In the genomic region with DNA sequence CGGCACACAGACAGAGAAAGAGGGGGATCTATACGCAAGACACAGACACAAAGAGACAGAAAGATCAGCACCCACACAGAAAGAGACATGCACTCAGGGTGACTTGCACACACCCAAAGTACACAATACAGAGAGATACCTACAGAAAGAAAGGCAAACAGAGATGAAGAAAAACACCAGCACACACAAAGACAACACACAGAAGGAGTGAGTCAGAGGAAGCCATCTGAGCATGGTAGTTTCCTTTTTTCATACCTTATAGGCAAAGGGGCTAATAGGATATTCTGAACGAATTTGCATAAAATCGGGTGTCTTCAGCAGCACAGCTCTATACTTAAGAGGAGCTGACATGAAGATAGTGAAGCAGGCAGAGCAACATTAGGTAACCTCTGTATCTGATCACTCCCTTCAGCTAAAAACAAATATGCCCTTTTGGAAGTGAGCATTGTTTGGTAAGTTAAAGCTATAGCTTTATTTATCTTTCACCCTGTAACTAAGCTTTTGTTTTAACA, we compare ENCODE assay signal across 8 cellular contexts.
DNase-seq lines count a peak whose midpoint lies in the region; ATAC-seq and TF ChIP-seq lines count a peak whose summit lies in the region.

No MANE protein-coding gene starts in this region.

- H3K9me3 ChIP-seq in prostate gland, result no peaks in the 10 kb centered on the region
- no peaks in the 10 kb centered on the region for H3K9me3 ChIP-seq in SJCRH30 (replicated peaks)

- no peak for TF ChIP-seq POLR2A in prostate gland (IDR thresholded peaks at IDR 0.05)

- H3K27ac ChIP-seq in prostate gland (peak overlapping the region; percentile 51 to 61), SJCRH30 (no peak overlapping the region)

- no peaks in the 10 kb centered on the region for H3K27me3 Mint-ChIP-seq in CD14-positive monocyte (ENCODE audit: low read depth in 3 of 3)

- intact Hi-C loops in prostate gland (cut with DNase I) (no loop called here), CD14-positive monocyte (cut with micrococcal nuclease) (no loop called here)

- H3K36me3 Mint-ChIP-seq in CD14-positive monocyte, result peaks cover 11 to 22% of the 10 kb centered on the region in 2 donors

- H3K4me3 Mint-ChIP-seq in CD14-positive monocyte, result no peak overlapping the region

- no peaks in the 10 kb centered on the region for H3K36me3 ChIP-seq in prostate gland
- peaks cover 22% of the 10 kb centered on the region for H3K36me3 ChIP-seq in SJCRH30
- H3K36me3 ChIP-seq in H7 (replicated peaks; ENCODE audit: control insufficient read depth, insufficient read depth, low read length), result no peaks in the 10 kb centered on the region; the same call in none of the 2 replicates

- H3K9me3 Mint-ChIP-seq in CD14-positive monocyte, result no peaks in the 10 kb centered on the region

- no peak for TF ChIP-seq CTCF in prostate gland (IDR thresholded peaks at IDR 0.05)
- no peak for TF ChIP-seq CTCF in CD14-positive monocyte (IDR thresholded peaks at IDR 0.05)

- peak; percentile 52 for ATAC-seq in HG03175 (IDR thresholded peaks at IDR 0.05; ENCODE audit: unreplicated experiment)

- H3K4me1 ChIP-seq in prostate gland (replicated peaks), result no peaks in the 10 kb centered on the region
- no peaks in the 10 kb centered on the region for H3K4me1 ChIP-seq in SJCRH30

- H3K4me1 Mint-ChIP-seq in CD14-positive monocyte, result peaks cover 2% of the 10 kb centered on the region

- H3K27ac Mint-ChIP-seq in CD14-positive monocyte, result peak overlapping the region in 1 of 7 donors; percentile 83

- H3K4me3 ChIP-seq in prostate gland (no peak overlapping the region), SJCRH30 (no peak overlapping the region), H7 (ENCODE audit: insufficient read depth, low read depth, low read length) (no peak overlapping the region)

- H3K27me3 ChIP-seq in prostate gland (replicated peaks; ENCODE audit: insufficient read depth), result no peaks in the 10 kb centered on the region
- no peaks in the 10 kb centered on the region for H3K27me3 ChIP-seq in SJCRH30
- H3K27me3 ChIP-seq in H7 (ENCODE audit: control insufficient read depth, insufficient read depth, low read length), result no peaks in the 10 kb centered on the region

- WGBS in prostate gland, result 48% methylated on average over 4 of the region's 4 CpGs

- peak; percentile 36 for DNase-seq in NCI-H510A treated with DMSO at 0.1 percent for 48 hours (lab: John Stamatoyannopoulos, UW)
- no peak for DNase-seq in NCI-H510A (lab: John Stamatoyannopoulos, UW)
- DNase-seq in astrocyte of the hippocampus (ENCODE audit: low read depth, low spot score), result peak; percentile 35
- DNase-seq in prostate gland (ENCODE audit: low spot score), result peak; percentile 6
- DNase-seq in SJCRH30, result no peak
- DNase-seq in CD14-positive monocyte (ENCODE audit: low spot score), result no peak
- DNase-seq in H7, result no peak

Comparison
In these comparisons a context has a peak if more than half of its experiments do, and no peak if none do; other contexts are left out.
1. DNase-seq: peak in NCI-H510A treated with DMSO at 0.1 percent for 48 hours (single experiment), astrocyte of the hippocampus (single experiment) and prostate gland (single experiment); none in NCI-H510A (single experiment), SJCRH30 (0 of 2), CD14-positive monocyte (single experiment) and H7 (single experiment).